In genomic region chr7:112939589-112940313, GRCh38 we compare ENCODE assay signal across 8 cellular contexts.
A peak's percentile ranks its signal among the peaks of the same experiment; 100 is the strongest.
DNase-seq lines count a peak whose midpoint lies in the region; ATAC-seq, FAIRE-seq and TF ChIP-seq lines count a peak whose summit lies in the region.

No MANE protein-coding gene starts in this region.

- H3K9me3 ChIP-seq in AG04450 (ENCODE audit: control insufficient read depth, insufficient read depth, low read length) (no peaks in the 10 kb centered on the region), WERI-Rb-1 (ENCODE audit: severe bottlenecking) (no peaks in the 10 kb centered on the region), iPS-20b (ENCODE audit: insufficient read depth, low read depth, low read length) (no peaks in the 10 kb centered on the region), skeletal muscle tissue (ENCODE audit: control insufficient read depth in 3 of 3, low read length in 3 of 3) (no peaks in the 10 kb centered on the region)

- POLR2A ChIA-PET in AG04450 (lab: Yijun Ruan, JAX), result interaction anchor here (0.7 to 1.2 kb wide), 6 partner anchors 44 to 489 kb away, joined by 3 to 4 read pairs (median 4); partner anchors contain the start of genes GPR85 and TMEM168

- peak overlapping the region; percentile 77 for H3K27ac ChIP-seq in AG04450 (ENCODE audit: low read depth, low read length)
- H3K27ac ChIP-seq in WERI-Rb-1, result peak overlapping the region; percentile 85
- peak overlapping the region; percentile 70 for H3K27ac ChIP-seq in iPS-20b (ENCODE audit: low read length)
- H3K27ac ChIP-seq in skeletal muscle tissue (ENCODE audit: low read depth, low read length), result peak overlapping the region; percentile 75

- FAIRE-seq in bronchial epithelial cell (lab: Jason Lieb, UNC), result peak; percentile 62

- TF ChIP-seq CTCF in AG04450 (IDR thresholded peaks at IDR 0.05; ENCODE audit: low read depth, low read length) (no peak; the same call in 1 of the 2 replicates), WERI-Rb-1 (IDR thresholded peaks at IDR 0.05; ENCODE audit: low read depth, low read length) (no peak), bronchial epithelial cell (IDR thresholded peaks at IDR 0.05; ENCODE audit: insufficient read depth, low read length, severe bottlenecking) (no peak)

- H3K4me1 ChIP-seq in iPS-20b (ENCODE audit: insufficient read depth, low read length) (peaks cover 7% of the 10 kb centered on the region), skeletal muscle tissue (ENCODE audit: control insufficient read depth in 3 of 3, insufficient read depth in 3 of 3, low read length in 3 of 3) (peaks cover 9 to 16% (median 11%) of the 10 kb centered on the region in 3 donors)

- no peaks in the 10 kb centered on the region for H3K27me3 ChIP-seq in AG04450 (ENCODE audit: control insufficient read depth, insufficient read depth, low read length)
- no peaks in the 10 kb centered on the region for H3K27me3 ChIP-seq in WERI-Rb-1 (ENCODE audit: insufficient read depth, low read depth, severe bottlenecking)
- no peaks in the 10 kb centered on the region for H3K27me3 ChIP-seq in bronchial epithelial cell (ENCODE audit: control insufficient read depth, insufficient read depth, low read length)
- no peaks in the 10 kb centered on the region for H3K27me3 ChIP-seq in iPS-20b (ENCODE audit: insufficient read depth, low read length)
- no peaks in the 10 kb centered on the region for H3K27me3 ChIP-seq in skeletal muscle tissue (ENCODE audit: control insufficient read depth in 3 of 3, insufficient read depth in 3 of 3, low read length in 3 of 3)

- CTCF ChIA-PET in AG04450 (lab: Charles Lee), result interaction anchor here (0.6 to 1.2 kb wide), 5 partner anchors 11 to 512 kb away, joined by 3 to 4 read pairs (median 3); no protein-coding TSS in a partner anchor

- H3K36me3 ChIP-seq in WERI-Rb-1, result no peaks in the 10 kb centered on the region
- H3K36me3 ChIP-seq in bronchial epithelial cell (ENCODE audit: control insufficient read depth, insufficient read depth, low read length), result no peaks in the 10 kb centered on the region
- H3K36me3 ChIP-seq in iPS-20b (ENCODE audit: insufficient read depth, low read depth, low read length), result no peaks in the 10 kb centered on the region
- H3K36me3 ChIP-seq in skeletal muscle tissue (ENCODE audit: control insufficient read depth in 3 of 3, insufficient read depth in 3 of 3, low read length in 3 of 3), result no peaks in the 10 kb centered on the region

- peak; percentile 97 for DNase-seq in AG04450 (ENCODE audit: low read depth, low spot score)
- DNase-seq in NCI-H2196 treated with DMSO at 0.1 percent for 48 hours (lab: John Stamatoyannopoulos, UW; ENCODE audit: unreplicated experiment), result peak; percentile 99
- DNase-seq in WERI-Rb-1, result peak; percentile 100
- peak; percentile 98 for DNase-seq in bronchial epithelial cell (ENCODE audit: low read depth)

- peak overlapping the region; percentile 81 for H3K4me3 ChIP-seq in AG04450 (ENCODE audit: low read depth, low read length)
- peak overlapping the region; percentile 88 for H3K4me3 ChIP-seq in WERI-Rb-1 (ENCODE audit: low read depth, low read length)
- H3K4me3 ChIP-seq in bronchial epithelial cell (ENCODE audit: low read depth, low read length), result peak overlapping the region; percentile 71
- H3K4me3 ChIP-seq in iPS-20b (ENCODE audit: low read length), result peak overlapping the region; percentile 89
- peak overlapping the region; percentile 76 to 90 (median 87) for H3K4me3 ChIP-seq in skeletal muscle tissue (ENCODE audit: low read length in 3 of 3)

- H3K9ac ChIP-seq in iPS-20b (ENCODE audit: low read depth, low read length), result peak overlapping the region; percentile 82; the same call in 1 of the 2 replicates
- H3K9ac ChIP-seq in skeletal muscle tissue (ENCODE audit: low read depth in 1 of 3, low read length in 3 of 3), result peak overlapping the region; percentile 74 to 83 (median 82)

- ATAC-seq in GM18907 (IDR thresholded peaks at IDR 0.05; ENCODE audit: unreplicated experiment), result peak; percentile 98
- peak; percentile 97 for ATAC-seq in HG03139 (IDR thresholded peaks at IDR 0.05; ENCODE audit: unreplicated experiment)

Comparison
In these comparisons a context has a peak if more than half of its experiments do, and no peak if none do; other contexts are left out.
1. Peak in every context shown above with its lines: DNase-seq, ATAC-seq, H3K4me3 ChIP-seq and H3K27ac ChIP-seq.